ENCODE assay signal across 25 cellular contexts in the genomic region with DNA sequence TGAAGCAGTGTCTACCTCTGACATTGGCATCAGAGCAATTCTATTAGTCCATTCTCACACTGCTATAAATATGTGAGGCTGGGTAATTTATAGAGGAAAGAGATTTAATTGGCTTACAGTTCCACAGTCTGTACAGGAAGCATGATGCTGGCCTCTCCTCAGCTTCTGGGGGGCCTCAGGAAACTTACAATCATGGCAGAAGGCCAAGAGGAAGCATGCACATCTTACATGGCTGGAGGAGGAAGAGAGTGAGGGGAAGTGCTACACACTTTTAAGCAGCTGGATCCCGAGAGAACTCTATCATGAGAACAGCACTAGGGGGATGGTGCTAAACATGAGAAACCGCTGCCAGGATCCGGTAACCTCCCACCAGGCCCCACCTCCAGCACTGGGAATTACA.
"Had no signal": no experiment of that assay in that cellular context is flagged by ENCODE, and none has a peak within 500 bp of the region (broad histone marks: within the 10 kb centered on the region; RNA-seq: fewer than 3 reads in every experiment).

No MANE protein-coding gene starts in this region.

- H3K27ac Mint-ChIP-seq: activated CD4-positive, alpha-beta memory T cell treated with anti-CD3 and anti-CD28 coated beads for 36 hours; activated CD4-positive, alpha-beta T cell treated with anti-CD3 and anti-CD28 coated beads, Interleukin-2, amount 10 ng/mL, durations not matched to agents 7 days and 5 days; activated naive CD4-positive, alpha-beta T cell treated with anti-CD3 and anti-CD28 coated beads, Interleukin-2, amount 10 ng/mL, durations not matched to agents 7 days and 5 days; activated naive CD8-positive, alpha-beta T cell treated with anti-CD3 and anti-CD28 coated beads for 36 hours; activated T-helper 17 cell treated with anti-CD3 and anti-CD28 coated beads, Interleukin-2, amount 50 U/mL, for 72 hours; T-helper 17 cell had no signal

- H3K4me1 Mint-ChIP-seq: activated CD4-positive, alpha-beta T cell treated with anti-CD3 and anti-CD28 coated beads, Interleukin-2, amount 10 ng/mL, durations not matched to agents 7 days and 5 days; activated naive CD4-positive, alpha-beta T cell treated with anti-CD3 and anti-CD28 coated beads, Interleukin-2, amount 10 ng/mL, durations not matched to agents 7 days and 5 days; activated naive CD8-positive, alpha-beta T cell treated with anti-CD3 and anti-CD28 coated beads for 36 hours; activated T-helper 17 cell treated with anti-CD3 and anti-CD28 coated beads, Interleukin-2, amount 50 U/mL, for 72 hours; T-helper 17 cell had no signal

- H3K4me2 ChIP-seq: PC-9 had no signal

- H3K4me3 Mint-ChIP-seq: activated CD4-positive, alpha-beta memory T cell treated with anti-CD3 and anti-CD28 coated beads for 36 hours; activated CD4-positive, alpha-beta T cell treated with anti-CD3 and anti-CD28 coated beads, Interleukin-2, amount 10 ng/mL, durations not matched to agents 7 days and 5 days; activated naive CD4-positive, alpha-beta T cell treated with anti-CD3 and anti-CD28 coated beads, Interleukin-2, amount 10 ng/mL, durations not matched to agents 7 days and 5 days; activated naive CD8-positive, alpha-beta T cell treated with anti-CD3 and anti-CD28 coated beads for 36 hours; activated T-cell treated with anti-CD3 and anti-CD28 coated beads, Interleukin-2, amount 50 U/mL, for 4 hours; activated T-helper 17 cell treated with anti-CD3 and anti-CD28 coated beads, Interleukin-2, amount 50 U/mL, for 72 hours; T-helper 17 cell had no signal

- H2AFZ ChIP-seq: PC-9 had no signal

- H3K36me3 Mint-ChIP-seq: activated CD4-positive, alpha-beta memory T cell treated with anti-CD3 and anti-CD28 coated beads for 36 hours; activated naive CD4-positive, alpha-beta T cell treated with anti-CD3 and anti-CD28 coated beads, Interleukin-2, amount 10 ng/mL, durations not matched to agents 7 days and 5 days; activated naive CD8-positive, alpha-beta T cell treated with anti-CD3 and anti-CD28 coated beads for 36 hours had no signal

- H3K9me3 ChIP-seq: MG63 had no signal

- H3K9me3 Mint-ChIP-seq: activated CD4-positive, alpha-beta memory T cell treated with anti-CD3 and anti-CD28 coated beads for 36 hours; activated CD4-positive, alpha-beta T cell treated with anti-CD3 and anti-CD28 coated beads, Interleukin-2, amount 10 ng/mL, durations not matched to agents 7 days and 5 days; activated naive CD4-positive, alpha-beta T cell treated with anti-CD3 and anti-CD28 coated beads, Interleukin-2, amount 10 ng/mL, durations not matched to agents 7 days and 5 days; activated T-cell treated with anti-CD3 and anti-CD28 coated beads, Interleukin-2, amount 50 U/mL, for 4 hours; activated T-helper 17 cell treated with anti-CD3 and anti-CD28 coated beads, Interleukin-2, amount 50 U/mL, for 72 hours had no signal

- DNase-seq: activated CD4-positive, alpha-beta memory T cell treated with anti-CD3 and anti-CD28 coated beads for 36 hours; activated CD4-positive, alpha-beta T cell treated with anti-CD3 and anti-CD28 coated beads, Interleukin-2, amount 10 ng/mL, durations not matched to agents 7 days and 5 days; activated CD4-positive, CD25-positive, alpha-beta regulatory T cell; activated CD8-positive, alpha-beta memory T cell treated with anti-CD3 and anti-CD28 coated beads for 24 hours; activated gamma-delta T cell treated with Interleukin-2 at 50 U/mL for 16 hours; activated naive CD4-positive, alpha-beta T cell treated with anti-CD3 and anti-CD28 coated beads, Interleukin-2, amount 10 ng/mL, durations not matched to agents 7 days and 5 days; activated naive CD8-positive, alpha-beta T cell treated with anti-CD3 and anti-CD28 coated beads for 36 hours; activated T-cell treated with anti-CD3 and anti-CD28 coated beads, Interleukin-2, amount 50 U/mL, for 4 hours; brain microvascular endothelial cell; cerebellar nuclear complex; KG1; MG63; NCI-H1048; NCI-H1417; NCI-H1930; NCI-H345; NCI-H510A; NCI-H69; NK-92 treated with Interleukin-12 subunit alpha and Interleukin-12 subunit beta, amount 100 ng/mL, for 24 hours; PC-9; SHP77 treated with DMSO at 0.1 percent for 48 hours; T-helper 17 cell; T-helper 9 cell had no signal

- H3K36me3 ChIP-seq: brain microvascular endothelial cell, cardiac muscle cell, MG63 had no signal

- H3K27ac ChIP-seq: brain microvascular endothelial cell, cardiac muscle cell, PC-9 had no signal

- H3K27me3 ChIP-seq: brain microvascular endothelial cell, cardiac muscle cell, MG63 had no signal

- ATAC-seq: activated T-cell treated with anti-CD3 and anti-CD28 coated beads, Interleukin-2, amount 50 U/mL, for 4 hours; activated T-helper 17 cell treated with anti-CD3 and anti-CD28 coated beads, Interleukin-2, amount 50 U/mL, for 72 hours; T-helper 17 cell had no signal

- H3K4me3 ChIP-seq: cardiac muscle cell, MG63, PC-9 had no signal
